In the genomic region with DNA sequence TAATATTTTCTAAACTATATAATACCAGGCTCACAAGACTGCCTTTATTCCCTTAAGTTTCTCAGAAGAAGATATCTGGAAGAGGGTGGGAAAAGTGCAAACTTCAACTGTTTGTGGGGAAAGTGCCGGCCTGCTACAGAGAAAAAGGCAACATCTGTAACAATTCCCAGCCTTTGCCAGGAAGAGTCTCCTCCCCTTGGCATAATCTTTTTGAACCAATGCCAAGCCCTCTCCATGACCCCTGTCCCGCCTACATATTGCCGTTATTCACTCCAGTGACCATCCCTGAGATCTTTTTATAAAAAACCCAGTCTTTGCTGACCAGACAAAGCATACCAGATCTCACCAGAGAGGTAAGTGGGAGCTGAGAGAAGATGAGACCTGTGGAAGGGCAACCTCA, we compare ENCODE assay signal across 8 cellular contexts. TPM values are rescaled to one million over a fixed set of nuclear protein-coding genes. Genes with fewer than 3 reads are reported as not detected.
"Had no signal": no experiment of that assay in that cellular context is flagged by ENCODE, and none has a peak within 500 bp of the region (broad histone marks: within the 10 kb centered on the region; RNA-seq: fewer than 3 reads in every experiment).

A gene (plus strand): TSS at position 282 of the 400 bp plus-strand sequence. CDS start 392 bp downstream, outside the sequence.

- FAIRE-seq: H1, H54, HTR-8/SVneo had no signal

- DNase-seq: H9, HCEC 1CT, IMR-90 had no signal

- H3K4me3 ChIP-seq: GM23338 had no signal

- ATAC-seq: GM23338 had no signal

RNA-seq across cellular contexts. Expression of the gene that starts here (rescaled TPM):
- total RNA-seq: GM23338, H1, H9, HT-29, IMR-90 had no signal
- polyA plus RNA-seq: GM23338, H1, IMR-90 had no signal
